In the genomic region with DNA sequence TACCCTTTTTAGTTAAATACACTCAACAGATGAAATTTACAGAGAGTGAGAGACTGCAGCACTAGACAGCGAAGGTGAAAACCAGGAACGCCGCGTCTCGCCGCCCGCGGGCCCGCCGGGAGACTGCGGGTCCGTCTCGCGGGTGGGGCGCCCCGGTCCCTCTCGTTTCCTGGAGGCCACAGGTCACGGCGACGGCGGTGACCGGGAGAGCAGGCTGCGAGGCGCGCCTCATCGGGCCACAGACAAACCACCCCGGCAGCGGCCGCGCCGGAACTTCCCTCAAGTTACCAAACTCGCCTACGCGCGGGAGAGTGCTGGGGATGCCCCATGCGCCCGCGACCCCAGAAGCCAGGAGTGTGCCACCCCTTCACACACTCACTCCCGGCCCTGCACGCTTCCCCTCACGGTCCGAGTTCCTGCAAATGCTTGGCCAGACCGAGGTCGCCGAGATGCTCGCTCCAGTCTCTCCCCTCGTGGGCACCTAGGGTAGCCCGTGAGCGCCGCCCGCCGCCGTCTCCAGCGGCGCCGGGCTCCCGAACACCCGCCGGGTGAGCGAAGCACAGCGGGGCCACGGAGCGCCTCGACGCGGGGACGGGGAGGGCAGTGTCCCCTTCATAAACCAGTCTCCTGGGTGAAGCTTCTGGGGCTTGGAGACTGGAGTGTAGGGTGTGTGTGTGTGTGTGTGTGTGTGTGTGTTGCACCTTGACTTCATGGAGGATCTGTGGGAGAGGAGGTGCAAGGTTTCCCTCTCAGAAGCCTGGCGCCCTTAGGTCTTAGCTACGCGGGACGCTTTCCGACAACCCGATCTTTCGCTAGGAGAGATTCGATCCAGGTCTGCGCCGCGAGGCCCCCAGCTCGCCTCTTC, we compare ENCODE assay signal across 8 cellular contexts. TPM values are rescaled to one million over a fixed set of nuclear protein-coding genes. Genes with fewer than 3 reads are reported as not detected.
DNase-seq lines count a peak whose midpoint lies in the region; ATAC-seq, FAIRE-seq and TF ChIP-seq lines count a peak whose summit lies in the region.

No MANE protein-coding gene starts in this region.

- H3K36me3 ChIP-seq in DND-41 (ENCODE audit: insufficient read depth, low read length), result no peaks in the 10 kb centered on the region; the same call in 1 of the 2 replicates
- H3K36me3 ChIP-seq in bronchial epithelial cell (ENCODE audit: control insufficient read depth, insufficient read depth, low read length), result no peaks in the 10 kb centered on the region
- H3K36me3 ChIP-seq in kidney (ENCODE audit: control insufficient read depth in 1 of 2, insufficient read depth in 2 of 2, low read length in 2 of 2), result no peaks in the 10 kb centered on the region

- H3K27me3 ChIP-seq in DND-41 (ENCODE audit: insufficient read depth, low read length, poor library complexity) (no peaks in the 10 kb centered on the region), bronchial epithelial cell (ENCODE audit: control insufficient read depth, insufficient read depth, low read length) (peaks cover 5% of the 10 kb centered on the region)

- no peak for TF ChIP-seq CTCF in DND-41 (IDR thresholded peaks at IDR 0.05; ENCODE audit: borderline replicate concordance, extremely low read depth, low read length, poor library complexity, severe bottlenecking)
- TF ChIP-seq CTCF in activated B cell treated with CpG ODN at 0.5 μM for 24 hours (IDR thresholded peaks at IDR 0.05), result no peak
- peak; percentile 33 for TF ChIP-seq CTCF in bronchial epithelial cell (IDR thresholded peaks at IDR 0.05; ENCODE audit: insufficient read depth, low read length, severe bottlenecking)
- peak; percentile 6 for TF ChIP-seq CTCF in kidney (IDR thresholded peaks at IDR 0.05; ENCODE audit: borderline replicate concordance, extremely low read depth, insufficient read depth)

- H3K4me1 ChIP-seq in DND-41 (ENCODE audit: insufficient read depth, low read length) (peaks cover 17% of the 10 kb centered on the region), kidney (ENCODE audit: control insufficient read depth in 1 of 2, insufficient read depth in 1 of 2, low read depth in 1 of 2, low read length in 2 of 2) (peaks cover 3 to 6% of the 10 kb centered on the region in 2 donors)

- H3K79me2 ChIP-seq in DND-41 (ENCODE audit: insufficient read depth, low read length), result peaks cover 2% of the 10 kb centered on the region; the same call in 1 of the 2 replicates

- POLR2A ChIA-PET in activated B cell treated with CpG ODN at 0.5 μM for 24 hours (lab: Charles Lee), result interaction anchor here (0.6 to 7.1 kb wide), 39 partner anchors 8 to 573 kb away, joined by 3 to 99 read pairs (median 4); no protein-coding TSS in a partner anchor

- H3K4me3 Mint-ChIP-seq in activated B cell treated with CpG ODN at 0.5 μM for 24 hours, result peak overlapping the region; percentile 89

- no peak for DNase-seq in DND-41
- peak; percentile 67 for DNase-seq in activated B cell treated with CpG ODN at 0.5 μM for 24 hours
- peak; percentile 16 for DNase-seq in bronchial epithelial cell (ENCODE audit: low read depth)
- peak; percentile 83 for DNase-seq in kidney
- DNase-seq in stimulated activated CD4-positive, alpha-beta T cell treated with anti-CD3 and anti-CD28 coated beads, Interleukin-12 subunit alpha, Interleukin-12 subunit beta, amount 100 ng/mL, for 48 hours (ENCODE audit: low read depth in 2 of 3, low spot score in 1 of 3), result peak; percentile 60 to 74 (median 67)
- DNase-seq in COLO829 (ENCODE audit: low spot score), result no peak

- H3K4me2 ChIP-seq in DND-41 (ENCODE audit: insufficient read depth, low read length), result peak overlapping the region; percentile 73

- no peaks in the 10 kb centered on the region for H4K20me1 ChIP-seq in DND-41 (ENCODE audit: insufficient read depth, low read length)

- H3K27ac ChIP-seq in DND-41 (ENCODE audit: low read length) (no peak overlapping the region), kidney (ENCODE audit: low read depth in 2 of 2, low read length in 2 of 2) (no peak overlapping the region)

- H3K9me3 ChIP-seq in DND-41 (ENCODE audit: insufficient read depth, low read length, severe bottlenecking) (no peaks in the 10 kb centered on the region), kidney (ENCODE audit: control insufficient read depth in 1 of 2, low read length in 2 of 2) (no peaks in the 10 kb centered on the region)

- H3K4me1 Mint-ChIP-seq in activated B cell treated with CpG ODN at 0.5 μM for 24 hours, result peaks cover 68% of the 10 kb centered on the region

- CTCF ChIA-PET in activated B cell treated with CpG ODN at 0.5 μM for 24 hours (lab: Charles Lee), result interaction anchor here (0.8 to 7.1 kb wide), 10 partner anchors 8 to 355 kb away, joined by 3 to 43 read pairs (median 4); no protein-coding TSS in a partner anchor

- H3K36me3 Mint-ChIP-seq in activated B cell treated with CpG ODN at 0.5 μM for 24 hours (ENCODE audit: low read depth), result peaks cover 32% of the 10 kb centered on the region

- ATAC-seq in DND-41 (ENCODE audit: insufficient read depth, low read depth), result no peak
- ATAC-seq in HG03095 (IDR thresholded peaks at IDR 0.05; ENCODE audit: unreplicated experiment), result peak; percentile 31
- peak; percentile 32 for ATAC-seq in activated B cell treated with CpG ODN at 0.5 μM for 24 hours (ENCODE audit: low read depth)
- ATAC-seq in HG03280 (IDR thresholded peaks at IDR 0.05; ENCODE audit: unreplicated experiment), result no peak

- H3K9ac ChIP-seq in DND-41 (ENCODE audit: low read depth, low read length), result peak overlapping the region; percentile 55
- peak overlapping the region; percentile 37 to 51 for H3K9ac ChIP-seq in kidney (ENCODE audit: low read length in 2 of 2)

- FAIRE-seq in bronchial epithelial cell (lab: Jason Lieb, UNC) (no peak), kidney (lab: Jason Lieb, UNC) (no peak)

- no peak overlapping the region for H2AFZ ChIP-seq in DND-41 (ENCODE audit: low read depth, low read length)

- no peaks in the 10 kb centered on the region for H3K9me3 Mint-ChIP-seq in activated B cell treated with CpG ODN at 0.5 μM for 24 hours

- H3K27ac Mint-ChIP-seq in activated B cell treated with CpG ODN at 0.5 μM for 24 hours, result peak overlapping the region; percentile 89

- no peaks in the 10 kb centered on the region for H3K27me3 Mint-ChIP-seq in activated B cell treated with CpG ODN at 0.5 μM for 24 hours

- intact Hi-C loops in activated B cell treated with CpG ODN at 0.5 μM for 24 hours (cut with micrococcal nuclease) (loop anchor here (1.0 to 10.0 kb wide), 3 partner anchors 9 to 292 kb away; partner anchors contain the start of gene MAP3K7), kidney (cut with DNase I) (no loop called here)

- H3K4me3 ChIP-seq in DND-41 (ENCODE audit: low read depth in 1 of 2, low read length in 2 of 2) (peak overlapping the region; percentile 16 to 60; a peak in 3 of 4 replicates), bronchial epithelial cell (ENCODE audit: low read depth, low read length) (peak overlapping the region; percentile 58), kidney (ENCODE audit: low read length in 2 of 2) (peak overlapping the region; percentile 72 to 75)

RNA-seq across cellular contexts. Expression of gene BACH2, which starts 1.4 kb away (rescaled TPM):
- total RNA-seq in activated B cell treated with CpG ODN at 0.5 μM for 24 hours (79.6 and 90.4 TPM in 2 replicates), bronchial epithelial cell (0.38 and 2.1 TPM in 2 replicates), kidney (6.9 TPM)
- 0.32 TPM for polyA plus RNA-seq in kidney (ENCODE audit: insufficient read depth, low read depth, low replicate concordance)

Comparison
In these comparisons a context has a peak if more than half of its experiments do, and no peak if none do; other contexts are left out.
1. ATAC-seq: peak in HG03095 (single experiment) and activated B cell treated with CpG ODN at 0.5 μM for 24 hours (single experiment); none in DND-41 (single experiment) and HG03280 (single experiment).
2. DNase-seq: peak in activated B cell treated with CpG ODN at 0.5 μM for 24 hours (single experiment), bronchial epithelial cell (single experiment), kidney (single experiment) and stimulated activated CD4-positive, alpha-beta T cell treated with anti-CD3 and anti-CD28 coated beads, Interleukin-12 subunit alpha, Interleukin-12 subunit beta, amount 100 ng/mL, for 48 hours (3 of 3); none in DND-41 (single experiment) and COLO829 (single experiment).
3. CTCF ChIP-seq: peak in bronchial epithelial cell (single experiment) and kidney (single experiment); none in DND-41 (single experiment) and activated B cell treated with CpG ODN at 0.5 μM for 24 hours (single experiment).
4. RNA of gene BACH2, which starts 1.4 kb away (total RNA-seq): 79.6 to 90.4 TPM in activated B cell treated with CpG ODN at 0.5 μM for 24 hours; 6.9 TPM in kidney (single experiment) and 0.38 to 2.1 TPM in bronchial epithelial cell; every median in the first group is over 10 times any median in the second.
5. Peak in every context shown above with its lines, with median percentiles within 50 percentile points of each other: H3K4me3 ChIP-seq.